8 cellular contexts compared by ENCODE assay signal in genomic region chr20:62182469-62183425, GRCh38. TPM values are rescaled to one million over a fixed set of nuclear protein-coding genes. Genes with fewer than 3 reads are reported as not detected.
DNase-seq lines count a peak whose midpoint lies in the region; ATAC-seq and TF ChIP-seq lines count a peak whose summit lies in the region.

Gene MTG2, plus strand, starts transcription at chr20:62183028. Its CDS starts 10,393 bp downstream, at chr20:62193421.

- TF ChIP-seq CTCF in liver (IDR thresholded peaks at IDR 0.05; ENCODE audit: low read depth, low read length, missing input control) = no peak

- peaks cover 7 to 57% (median 37%) of the 10 kb centered on the region in 4 donors for H3K4me1 ChIP-seq in liver (ENCODE audit: control insufficient read depth in 4 of 4, insufficient read depth in 4 of 4, low read length in 3 of 4)

- H3K4me3 ChIP-seq in liver (ENCODE audit: low read depth in 1 of 3, low read length in 3 of 3) = peak within 1 kb of the TSS; percentile 83 to 95 (median 91)

- peak; percentile 12 to 45 for TF ChIP-seq RAD21 in liver (IDR thresholded peaks at IDR 0.05)

- WGBS in liver = under 1% methylated on average over 96 of the region's 96 CpGs

- H3K27me3 ChIP-seq in liver (ENCODE audit: control insufficient read depth in 4 of 4, insufficient read depth in 4 of 4, low read length in 3 of 4) = no peaks in the 10 kb centered on the region

- DNase-seq in CD1c-positive myeloid dendritic cell (ENCODE audit: extremely low spot score) (peak; percentile 99), NCI-H82 (lab: John Stamatoyannopoulos, UW) (peak; percentile 99), dermis blood vessel endothelial cell (peak; percentile 96)
- DNase-seq in activated CD4-positive, alpha-beta T cell treated with anti-CD3 and anti-CD28 coated beads, Interleukin-2, amount 50 U/mL, for 48 hours = peak; percentile 93 to 95
- DNase-seq in stimulated activated CD4-positive, alpha-beta T cell treated with anti-CD3 and anti-CD28 coated beads, Interleukin-4, amount 100 ng/mL, for 1 hour = peak; percentile 93

- H3K9ac ChIP-seq in liver (ENCODE audit: low read depth in 1 of 2, low read length in 2 of 2) = peak within 1 kb of the TSS; percentile 88 to 97

- no peaks in the 10 kb centered on the region for H3K9me3 ChIP-seq in liver (ENCODE audit: control insufficient read depth in 4 of 4, low read length in 3 of 4)

- peaks cover 0 to 4% (median 0%) of the 10 kb centered on the region in 4 donors for H3K36me3 ChIP-seq in liver (ENCODE audit: control insufficient read depth in 4 of 4, insufficient read depth in 3 of 4, low read depth in 1 of 4, low read length in 3 of 4)

- peak within 1 kb of the TSS; percentile 87 to 98 for H3K27ac ChIP-seq in liver (ENCODE audit: low read depth in 1 of 2, low read length in 2 of 2)

- ATAC-seq in GM19452 (IDR thresholded peaks at IDR 0.05; ENCODE audit: unreplicated experiment) (peak; percentile 95), HG03575 (IDR thresholded peaks at IDR 0.05; ENCODE audit: extremely low read depth, insufficient number of reproducible peaks, low FRiP score, unreplicated experiment) (peak; percentile 47)

TF ChIP-seq in liver, 16 proteins besides CTCF, POLR2A, EP300 and RAD21:
- TF ChIP-seq SP1 (IDR thresholded peaks at IDR 0.05) (peak; percentile 39), RXRA (IDR thresholded peaks at IDR 0.05) (peak in 1 of 2 donors; percentile 33), ZBTB33 (IDR thresholded peaks at IDR 0.05) (no peak), GABPA (IDR thresholded peaks at IDR 0.05 in 1 of 2, conservative IDR thresholded peaks at IDR 0.05 in 1 of 2) (peak; percentile 90 to 97), YY1 (IDR thresholded peaks at IDR 0.05) (peak; percentile 78), EGR1 (IDR thresholded peaks at IDR 0.05; ENCODE audit: low read depth in 2 of 2) (peak in 1 of 2 donors; percentile 53), ATF3 (IDR thresholded peaks at IDR 0.05) (no peak), TAF1 (conservative IDR thresholded peaks at IDR 0.05) (no peak), HNF4A (conservative IDR thresholded peaks at IDR 0.05) (peak in 1 of 2 donors; percentile 38), NR2F2 (IDR thresholded peaks at IDR 0.05) (no peak), REST (IDR thresholded peaks at IDR 0.05) (peak; percentile 91), MAX (IDR thresholded peaks at IDR 0.05) (no peak), HNF4G (IDR thresholded peaks at IDR 0.05) (no peak), FOXA1 (IDR thresholded peaks at IDR 0.05) (peak; percentile 12), FOXA2 (IDR thresholded peaks at IDR 0.05) (no peak), JUND (IDR thresholded peaks at IDR 0.05) (no peak)
TF ChIP-seq in liver: peak in this region for 8.

RNA-seq across cellular contexts. Expression of gene MTG2, which starts in this region (rescaled TPM):
- total RNA-seq in dermis blood vessel endothelial cell (19.3 and 26.7 TPM in 2 replicates), liver (10 to 100 TPM; 13.0 to 26.8 TPM)
- polyA plus RNA-seq in liver = 10 to 100 TPM; 22.0 to 28.0 TPM

Comparison
In these comparisons a context has a peak if more than half of its experiments do, and no peak if none do; other contexts are left out.
1. Peak in every context shown above with its lines: DNase-seq, ATAC-seq, H3K4me3 ChIP-seq and H3K27ac ChIP-seq.